24 cellular contexts compared by ENCODE assay signal in genomic region chr20:23029324-23029723, GRCh38. TPM values are rescaled to one million over a fixed set of nuclear protein-coding genes. Genes with fewer than 3 reads are reported as not detected.
DNase-seq lines count a peak whose midpoint lies in the region; ATAC-seq and TF ChIP-seq lines count a peak whose summit lies in the region.
"Had no signal": no experiment of that assay in that cellular context is flagged by ENCODE, and none has a peak within 500 bp of the region (broad histone marks: within the 10 kb centered on the region; RNA-seq: fewer than 3 reads in every experiment).

No MANE protein-coding gene starts in this region.

- H3K9me3 ChIP-seq in upper lobe of right lung: no peaks in the 10 kb centered on the region
- H3K9me3 ChIP-seq in esophagus muscularis mucosa: no peaks in the 10 kb centered on the region
- H3K9me3 ChIP-seq in A673 (ENCODE audit: low read depth, low read length, poor library complexity, severe bottlenecking): no peaks in the 10 kb centered on the region
- H3K9me3 ChIP-seq: A549, HAP-1, SJSA1 had no signal

- no peak overlapping the region for H3K4me3 ChIP-seq in HL-60 (replicated peaks; ENCODE audit: insufficient read depth, low read length)
- H3K4me3 ChIP-seq in upper lobe of right lung: no peak overlapping the region
- no peak overlapping the region for H3K4me3 ChIP-seq in esophagus muscularis mucosa
- no peak overlapping the region for H3K4me3 ChIP-seq in A673 (ENCODE audit: low read depth, low read length, poor library complexity, severe bottlenecking)
- H3K4me3 ChIP-seq: A549, GM23338, HAP-1, SJSA1 had no signal

- no peak for TF ChIP-seq EP300 in esophagus muscularis mucosa (IDR thresholded peaks at IDR 0.05)

- peak; percentile 82 for ATAC-seq in upper lobe of right lung
- ATAC-seq: A549, GM23338 had no signal

- peak in 1 of 2 experiments; percentile 43 for DNase-seq in HL-60 (ENCODE audit: low read depth in 1 of 2, low spot score in 1 of 2)
- DNase-seq in globus pallidus (ENCODE audit: low spot score): peak; percentile 35
- DNase-seq in medulla oblongata (ENCODE audit: extremely low spot score): peak; percentile 79
- DNase-seq in upper lobe of right lung: no peak
- DNase-seq in esophagus muscularis mucosa (ENCODE audit: extremely low spot score): no peak
- DNase-seq in A673 (ENCODE audit: low spot score): no peak
- no peak for DNase-seq in NCI-H2107 treated with DMSO at 0.1 percent for 48 hours (lab: John Stamatoyannopoulos, UW; ENCODE audit: unreplicated experiment)
- DNase-seq: CD8-positive, alpha-beta memory T cell; DMS79 treated with DMSO at 0.1 percent for 48 hours; GF-D8; NCI-H1105; NCI-H1436 treated with DMSO at 0.1 percent for 48 hours; NCI-H187 treated with DMSO at 0.1 percent for 48 hours; NCI-H446 treated with DMSO at 0.1 percent for 48 hours; NCI-H526 treated with DMSO at 0.1 percent for 48 hours; Right ventricle myocardium superior; RPMI8226 had no signal

- TF ChIP-seq CTCF in HL-60 (IDR thresholded peaks at IDR 0.05; ENCODE audit: insufficient read depth, low read length) (no peak), upper lobe of right lung (IDR thresholded peaks at IDR 0.05) (no peak), esophagus muscularis mucosa (IDR thresholded peaks at IDR 0.05) (no peak), A673 (conservative IDR thresholded peaks at IDR 0.05; ENCODE audit: low read depth, low read length) (no peak)

- CTCF ChIA-PET in A673 (lab: Charles Lee): no interaction called here

- H3K4me1 ChIP-seq in upper lobe of right lung (peaks cover 3% of the 10 kb centered on the region), esophagus muscularis mucosa (peaks cover 0 to 6% (median 0%) of the 10 kb centered on the region in 4 donors), A673 (ENCODE audit: insufficient read depth, low read length, poor library complexity, severe bottlenecking) (no peaks in the 10 kb centered on the region)
- H3K4me1 ChIP-seq: HAP-1, SJSA1 had no signal

- intact Hi-C loops in upper lobe of right lung (cut with DNase I) (no loop called here), esophagus muscularis mucosa (cut with DNase I) (no loop called here), A673 (cut with micrococcal nuclease; ENCODE audit: unreplicated experiment) (no loop called here)

- 83% methylated on average over 4 of the region's 4 CpGs for WGBS in esophagus muscularis mucosa

- POLR2A ChIA-PET in A673 (lab: Charles Lee; ENCODE audit: low non-redundant PET): no interaction called here

- no peaks in the 10 kb centered on the region for H3K36me3 ChIP-seq in upper lobe of right lung
- H3K36me3 ChIP-seq in esophagus muscularis mucosa: no peaks in the 10 kb centered on the region
- no peaks in the 10 kb centered on the region for H3K36me3 ChIP-seq in A673 (ENCODE audit: insufficient read depth, low read length, poor library complexity, severe bottlenecking)
- H3K36me3 ChIP-seq: HAP-1, SJSA1 had no signal

- BruUV-seq in A673 (replicated peaks; lab: Mats Ljungman, UMichigan): no TSS peak

- H3K27me3 ChIP-seq in HL-60 (ENCODE audit: insufficient read depth, poor library complexity, severe bottlenecking): no peaks in the 10 kb centered on the region
- no peaks in the 10 kb centered on the region for H3K27me3 ChIP-seq in upper lobe of right lung
- peaks cover 0 to 20% (median 0%) of the 10 kb centered on the region in 4 donors for H3K27me3 ChIP-seq in esophagus muscularis mucosa
- peaks cover 20% of the 10 kb centered on the region for H3K27me3 ChIP-seq in A673 (replicated peaks; ENCODE audit: insufficient read depth, low read depth, low read length, poor library complexity)

- no peak for TF ChIP-seq POLR2A in esophagus muscularis mucosa (IDR thresholded peaks at IDR 0.05; ENCODE audit: low read depth)

- H3K27ac ChIP-seq in HL-60 (replicated peaks) (0 out of 2 replicates have a peak overlapping the region, but pooled peaks have one; percentile 1), upper lobe of right lung (no peak overlapping the region), esophagus muscularis mucosa (replicated peaks in 1 of 4) (no peak overlapping the region), A673 (ENCODE audit: low read depth, low read length, poor library complexity, severe bottlenecking) (no peak overlapping the region)
- H3K27ac ChIP-seq: A549, C4-2B, KMS-11, SJSA1 had no signal

RNA-seq across cellular contexts. Expression of gene SSTR4, which starts 5.8 kb away (rescaled TPM):
- total RNA-seq in upper lobe of right lung: not detected
- not detected for total RNA-seq in esophagus muscularis mucosa
- not detected in 2 replicates for total RNA-seq in A673 (2021)
- total RNA-seq: B cell; CD8-positive, alpha-beta memory T cell; GM23338; Right ventricle myocardium superior; SJSA1 had no signal

RNA-seq across cellular contexts. Expression of gene THBD, which starts 20.1 kb away (rescaled TPM):
- total RNA-seq in upper lobe of right lung (104 TPM), esophagus muscularis mucosa (100 to 1,000 TPM in 1 of 4 donors, 10 to 100 TPM in 3; 22.4 to 206 (median 47.3) TPM), A673 (2021) (not detected in 2 replicates)
- total RNA-seq: B cell had no signal

RNA-seq across cellular contexts. Expression of gene CD93, which starts 56.8 kb away (rescaled TPM):
- total RNA-seq in upper lobe of right lung: 160 TPM
- 10 to 100 TPM; 24.5 to 80.7 (median 66.0) TPM for total RNA-seq in esophagus muscularis mucosa
- 0.06 TPM in 1 of 2 replicates, not detected in the other for total RNA-seq in A673 (2021)
- total RNA-seq: GM23338, SJSA1 had no signal

Comparison
In these comparisons a context has a peak if more than half of its experiments do, and no peak if none do; other contexts are left out.
1. DNase-seq: peak in globus pallidus (single experiment) and medulla oblongata (single experiment); none in upper lobe of right lung (single experiment), esophagus muscularis mucosa (single experiment), A673 (single experiment) and NCI-H2107 treated with DMSO at 0.1 percent for 48 hours (single experiment).
2. RNA of gene THBD, which starts 20.1 kb away (total RNA-seq): 104 TPM in upper lobe of right lung (single experiment) and 22.4 to 206 TPM in esophagus muscularis mucosa; not detected in A673; every median in the first group is over 10 times any median in the second.
3. RNA of gene CD93, which starts 56.8 kb away (total RNA-seq): 160 TPM in upper lobe of right lung (single experiment) and 24.5 to 80.7 TPM in esophagus muscularis mucosa; 0.06 TPM in A673; every median in the first group is over 10 times any median in the second.